In the genomic region with DNA sequence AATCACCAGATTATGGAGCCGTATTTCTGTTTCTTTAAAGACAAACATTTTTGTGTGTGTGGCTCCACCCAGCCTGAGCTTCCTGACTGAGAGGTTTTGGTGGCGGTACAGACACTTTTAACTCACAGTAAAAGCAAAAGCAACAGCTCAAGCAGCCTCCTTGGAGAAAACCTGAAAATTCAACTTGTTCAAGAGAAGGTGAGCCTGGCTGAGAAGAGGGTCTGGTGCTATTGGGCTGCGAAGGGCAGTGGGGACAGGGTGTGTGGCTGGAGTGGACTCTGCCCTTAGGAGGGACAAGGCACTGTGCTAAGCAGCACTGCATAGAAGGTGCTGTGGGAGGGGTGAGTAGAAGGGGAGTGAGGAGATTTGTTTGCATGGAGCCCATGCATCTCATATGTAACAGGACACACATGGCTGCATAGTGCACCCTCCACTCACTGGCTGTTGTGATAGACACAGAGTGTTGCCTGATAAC, we compare ENCODE assay signal across 8 cellular contexts. TPM values are rescaled to one million over a fixed set of nuclear protein-coding genes. Genes with fewer than 3 reads are reported as not detected.
DNase-seq lines count a peak whose midpoint lies in the region; ATAC-seq and TF ChIP-seq lines count a peak whose summit lies in the region.

A gene (plus strand): TSS at position 125 of the 475 bp plus-strand sequence. CDS start 5,103 bp downstream, outside the sequence.

- no peak within 1 kb of the TSS for H3K4me3 Mint-ChIP-seq in Calu3 (ENCODE audit: low read depth, unreplicated experiment)

- no peaks in the 10 kb centered on the region for H3K9me3 ChIP-seq in Peyer's patch
- peaks cover 0 to under 1% of the 10 kb centered on the region in 2 donors for H3K9me3 ChIP-seq in neuronal stem cell (replicated peaks in 1 of 2; ENCODE audit: control insufficient read depth in 2 of 2, insufficient read depth in 1 of 2, low read depth in 1 of 2, low read length in 2 of 2)

- H3K36me3 Mint-ChIP-seq in Calu3 (ENCODE audit: insufficient read depth, unreplicated experiment): no peaks in the 10 kb centered on the region

- H2BK15ac ChIP-seq in neuronal stem cell (ENCODE audit: low read length): no peak within 1 kb of the TSS

- intact Hi-C loops in Calu3 (cut with micrococcal nuclease; ENCODE audit: unreplicated experiment): no loop called here

- H3K27me3 ChIP-seq in Peyer's patch (no peaks in the 10 kb centered on the region), neuronal stem cell (ENCODE audit: control insufficient read depth in 3 of 3, insufficient read depth in 3 of 3, low read depth in 1 of 3, low read length in 3 of 3) (peaks cover 0 to 4% (median 0%) of the 10 kb centered on the region in 3 experiments)

- TF ChIP-seq CTCF in Peyer's patch (IDR thresholded peaks at IDR 0.05) (no peak), Calu3 (IDR thresholded peaks at IDR 0.05; ENCODE audit: unreplicated experiment) (no peak)

- no peak within 1 kb of the TSS for H3K23ac ChIP-seq in neuronal stem cell (ENCODE audit: low read depth, low read length, poor library complexity)

- H3K9ac ChIP-seq in neuronal stem cell (ENCODE audit: low read depth, low read length, poor library complexity): no peak within 1 kb of the TSS

- no peak within 1 kb of the TSS for H3K14ac ChIP-seq in neuronal stem cell (ENCODE audit: low read length)

- DNase-seq in Peyer's patch: peak in 2 of 3 donors; percentile 47 to 73
- no peak for DNase-seq in neuronal stem cell (ENCODE audit: low spot score)
- DNase-seq in NCI-H1048 (lab: John Stamatoyannopoulos, UW): no peak
- no peak for DNase-seq in Calu3
- no peak for DNase-seq in COLO668 (lab: John Stamatoyannopoulos, UW; ENCODE audit: unreplicated experiment)

- H2BK120ac ChIP-seq in neuronal stem cell (ENCODE audit: low read depth, low read length): no peak within 1 kb of the TSS

- H3K4me1 Mint-ChIP-seq in Calu3 (ENCODE audit: low read depth, unreplicated experiment): no peaks in the 10 kb centered on the region

- WGBS in neuronal stem cell (ENCODE audit: extremely low coverage in 2 of 2, insufficient read length in 2 of 2, insufficient replicate concordance in 1 of 2), 2 donors: no CpG with 5 or more reads among the region's 3 CpGs

- no peaks in the 10 kb centered on the region for H3K79me1 ChIP-seq in neuronal stem cell (ENCODE audit: low read depth, low read length)

- peak within 1 kb of the TSS; percentile 52 for H4K8ac ChIP-seq in neuronal stem cell (ENCODE audit: low read depth, low read length)

- H3K4me1 ChIP-seq in Peyer's patch: no peaks in the 10 kb centered on the region
- H3K4me1 ChIP-seq in neuronal stem cell (ENCODE audit: control insufficient read depth in 2 of 2, insufficient read depth in 1 of 2, low read depth in 1 of 2, low read length in 2 of 2): peaks cover 0 to 1% of the 10 kb centered on the region in 2 donors

- H4K91ac ChIP-seq in neuronal stem cell (ENCODE audit: low read depth, low read length, poor library complexity): no peak within 1 kb of the TSS

- peak; percentile 71 for ATAC-seq in GM19395 (IDR thresholded peaks at IDR 0.05; ENCODE audit: unreplicated experiment)
- no peak for ATAC-seq in HG03565 (IDR thresholded peaks at IDR 0.05; ENCODE audit: unreplicated experiment)

- no TSS peak for BruUV-seq in Calu3 (replicated peaks; lab: Mats Ljungman, UMichigan)

- H3K9me3 Mint-ChIP-seq in Calu3 (ENCODE audit: low read depth, unreplicated experiment): no peaks in the 10 kb centered on the region

- peak within 1 kb of the TSS; percentile 55 for H3K18ac ChIP-seq in neuronal stem cell (ENCODE audit: low read length)

- no peak within 1 kb of the TSS for H2AFZ ChIP-seq in neuronal stem cell (ENCODE audit: low read length)

- H3K27ac Mint-ChIP-seq in Calu3 (ENCODE audit: unreplicated experiment): no peak within 1 kb of the TSS

- peak within 1 kb of the TSS; percentile 32 to 52 (median 46) for H3K4me3 ChIP-seq in Peyer's patch
- H3K4me3 ChIP-seq in neuronal stem cell (ENCODE audit: low read length in 2 of 2): no peak within 1 kb of the TSS

- CTCF ChIA-PET in Calu3 (lab: Charles Lee): no interaction called here

- peak within 1 kb of the TSS; percentile 31 for H2AK5ac ChIP-seq in neuronal stem cell (ENCODE audit: low read depth, low read length)

- H3K4ac ChIP-seq in neuronal stem cell (ENCODE audit: low read length): no peak within 1 kb of the TSS

- peak within 1 kb of the TSS; percentile 62 to 86 (median 76) for H3K27ac ChIP-seq in Peyer's patch
- peak within 1 kb of the TSS; percentile 8 for H3K27ac ChIP-seq in angular gyrus (ENCODE audit: low read depth, low read length)
- H3K27ac ChIP-seq in neuronal stem cell (replicated peaks; ENCODE audit: low read length): no peak within 1 kb of the TSS

- TF ChIP-seq POLR2A in Peyer's patch (IDR thresholded peaks at IDR 0.05): peak; percentile 35 to 56

- no peak within 1 kb of the TSS for H2BK5ac ChIP-seq in neuronal stem cell (ENCODE audit: low read length)

- H2BK12ac ChIP-seq in neuronal stem cell (ENCODE audit: low read length): no peak within 1 kb of the TSS

- no peak within 1 kb of the TSS for H3K4me2 ChIP-seq in neuronal stem cell (ENCODE audit: insufficient read depth, low read length, poor library complexity, severe bottlenecking)

- H3K36me3 ChIP-seq in Peyer's patch (no peaks in the 10 kb centered on the region), neuronal stem cell (replicated peaks in 1 of 2; ENCODE audit: control insufficient read depth in 2 of 2, insufficient read depth in 2 of 2, low read length in 2 of 2) (no peaks in the 10 kb centered on the region)

- peaks cover 26% of the 10 kb centered on the region for H3K27me3 Mint-ChIP-seq in Calu3 (ENCODE audit: unreplicated experiment)

RNA-seq across cellular contexts. Expression of the gene that starts here (rescaled TPM):
- total RNA-seq in Peyer's patch: 10 to 100 TPM in 1 of 4 donors, 1 to 10 TPM in 3; 4.8 to 16.5 (median 8.5) TPM
- polyA plus RNA-seq in neuronal stem cell (2013, experiment 1 of 2): not detected
- polyA plus RNA-seq in neuronal stem cell (2013, experiment 2 of 2): not detected
- not detected in 2 replicates for total RNA-seq in Calu3 (2022)

Comparison
In these comparisons a context has a peak if more than half of its experiments do, and no peak if none do; other contexts are left out.
1. DNase-seq: peak in Peyer's patch (2 of 3); none in neuronal stem cell (single experiment), NCI-H1048 (single experiment), Calu3 (single experiment) and COLO668 (single experiment).
2. H3K4me3 ChIP-seq: peak in Peyer's patch (4 of 4); none in neuronal stem cell (0 of 2).